40 cellular contexts compared by ENCODE assay signal in the genomic region with DNA sequence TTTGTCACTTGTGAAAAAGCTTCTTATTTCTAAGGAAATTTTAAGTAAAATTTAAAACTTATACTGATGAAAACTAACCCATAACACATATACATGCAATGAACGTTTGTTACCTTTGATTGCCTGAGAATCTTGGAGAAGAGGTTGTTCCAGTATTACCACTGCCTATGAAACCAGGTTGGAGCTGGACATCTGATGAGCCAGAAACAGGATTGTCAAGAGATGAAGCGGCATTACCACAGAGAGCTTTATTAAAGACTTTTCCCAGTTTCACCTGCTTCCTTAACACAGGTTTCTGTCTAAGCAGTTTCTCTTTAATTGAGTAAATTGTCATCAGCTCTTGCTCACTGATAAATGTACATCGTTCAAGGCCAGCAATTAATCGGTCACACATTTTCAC.
"Had no signal": no experiment of that assay in that cellular context is flagged by ENCODE, and none has a peak within 500 bp of the region (broad histone marks: within the 10 kb centered on the region; RNA-seq: fewer than 3 reads in every experiment).

No MANE protein-coding gene starts in this region.

- H3K4me3 ChIP-seq: adrenal gland, ascending aorta, body of pancreas, breast epithelium, cardiac muscle cell had no signal

- H3K4me1 Mint-ChIP-seq: activated naive CD4-positive, alpha-beta T cell treated with anti-CD3 and anti-CD28 coated beads, Interleukin-2, amount 10 ng/mL, durations not matched to agents 7 days and 5 days; activated naive CD4-positive, alpha-beta T cell treated with anti-CD3 and anti-CD28 coated beads, Interleukin-2, amount 50 U/mL, for 24 hours; activated naive CD8-positive, alpha-beta T cell treated with anti-CD3 and anti-CD28 coated beads for 36 hours; activated naive CD8-positive, alpha-beta T cell treated with anti-CD3 and anti-CD28 coated beads, Interleukin-2, amount 10 ng/mL, durations not matched to agents 7 days and 5 days; activated naive CD8-positive, alpha-beta T cell treated with anti-CD3 and anti-CD28 coated beads, Interleukin-2, amount 50 U/mL, for 24 hours; activated T-helper 17 cell treated with anti-CD3 and anti-CD28 coated beads, Interleukin-2, amount 50 U/mL, for 72 hours; brain; central memory CD8-positive, alpha-beta T cell had no signal

- FAIRE-seq: bronchial epithelial cell had no signal

- H3K9me3 Mint-ChIP-seq: activated naive CD4-positive, alpha-beta T cell treated with anti-CD3 and anti-CD28 coated beads for 36 hours; activated naive CD4-positive, alpha-beta T cell treated with anti-CD3 and anti-CD28 coated beads, Interleukin-2, amount 10 ng/mL, durations not matched to agents 7 days and 5 days; activated naive CD4-positive, alpha-beta T cell treated with anti-CD3 and anti-CD28 coated beads, Interleukin-2, amount 50 U/mL, for 24 hours; activated naive CD4-positive, alpha-beta T cell treated with anti-CD3 and anti-CD28 coated beads, Interleukin-2, amount 50 U/mL, for 72 hours; activated naive CD8-positive, alpha-beta T cell treated with anti-CD3 and anti-CD28 coated beads for 36 hours; activated naive CD8-positive, alpha-beta T cell treated with anti-CD3 and anti-CD28 coated beads, Interleukin-2, amount 10 ng/mL, durations not matched to agents 7 days and 5 days; activated naive CD8-positive, alpha-beta T cell treated with anti-CD3 and anti-CD28 coated beads, Interleukin-2, amount 50 U/mL, for 24 hours; activated T-cell treated with anti-CD3 and anti-CD28 coated beads, Interleukin-2, amount 50 U/mL, for 24 hours; activated T-cell treated with anti-CD3 and anti-CD28 coated beads, Interleukin-2, amount 50 U/mL, for 4 hours; activated T-cell treated with anti-CD3 and anti-CD28 coated beads, Interleukin-2, amount 50 U/mL, for 72 hours; activated T-helper 1 cell treated with anti-CD3 and anti-CD28 coated beads, Interleukin-12 subunit alpha, Interleukin-12 subunit beta, Interleukin-2, Interleukin-4 antibody, amounts not matched to agents 30 ng/mL and 10 ng/mL and 1 ng/mL, durations not matched to agents 14 hours and 24 hours and 36 hours; activated T-helper 17 cell treated with anti-CD3 and anti-CD28 coated beads, Interleukin-2, amount 50 U/mL, for 72 hours; activated T-helper 2 cell treated with anti-CD3 and anti-CD28 coated beads, Interferon-gamma antibody, Interleukin-2, Interleukin-4, amounts not matched to agents 10 μg/mL and 5 μg/mL and 100 μg/mL, durations not matched to agents 14 hours and 24 hours and 36 hours; central memory CD8-positive, alpha-beta T cell had no signal

- H3K36me3 Mint-ChIP-seq: activated naive CD4-positive, alpha-beta T cell treated with anti-CD3 and anti-CD28 coated beads, Interleukin-2, amount 10 ng/mL, durations not matched to agents 7 days and 5 days; brain had no signal

- H3K27ac Mint-ChIP-seq: activated naive CD4-positive, alpha-beta T cell treated with anti-CD3 and anti-CD28 coated beads for 36 hours; activated naive CD4-positive, alpha-beta T cell treated with anti-CD3 and anti-CD28 coated beads, Interleukin-2, amount 10 ng/mL, durations not matched to agents 7 days and 5 days; activated naive CD4-positive, alpha-beta T cell treated with anti-CD3 and anti-CD28 coated beads, Interleukin-2, amount 50 U/mL, for 24 hours; activated naive CD4-positive, alpha-beta T cell treated with anti-CD3 and anti-CD28 coated beads, Interleukin-2, amount 50 U/mL, for 72 hours; activated naive CD8-positive, alpha-beta T cell; activated naive CD8-positive, alpha-beta T cell treated with anti-CD3 and anti-CD28 coated beads for 36 hours; activated naive CD8-positive, alpha-beta T cell treated with anti-CD3 and anti-CD28 coated beads, Interleukin-2, amount 10 ng/mL, durations not matched to agents 7 days and 5 days; activated naive CD8-positive, alpha-beta T cell treated with anti-CD3 and anti-CD28 coated beads, Interleukin-2, amount 50 U/mL, for 24 hours; activated T-cell treated with anti-CD3 and anti-CD28 coated beads, Interleukin-2, amount 50 U/mL, for 24 hours; activated T-cell treated with anti-CD3 and anti-CD28 coated beads, Interleukin-2, amount 50 U/mL, for 72 hours; activated T-helper 1 cell treated with anti-CD3 and anti-CD28 coated beads, Interleukin-12 subunit alpha, Interleukin-12 subunit beta, Interleukin-2, Interleukin-4 antibody, amounts not matched to agents 30 ng/mL and 10 ng/mL and 1 ng/mL, durations not matched to agents 14 hours and 24 hours and 36 hours; activated T-helper 17 cell treated with anti-CD3 and anti-CD28 coated beads, Interleukin-2, amount 50 U/mL, for 72 hours; activated T-helper 2 cell treated with anti-CD3 and anti-CD28 coated beads, Interferon-gamma antibody, Interleukin-2, Interleukin-4, amounts not matched to agents 10 μg/mL and 5 μg/mL and 100 μg/mL, durations not matched to agents 14 hours and 24 hours and 36 hours; brain had no signal

- H3K27me3 Mint-ChIP-seq: activated naive CD8-positive, alpha-beta T cell; activated naive CD8-positive, alpha-beta T cell treated with anti-CD3 and anti-CD28 coated beads for 36 hours; activated T-cell treated with anti-CD3 and anti-CD28 coated beads, Interleukin-2, amount 50 U/mL, for 24 hours; activated T-helper 17 cell treated with anti-CD3 and anti-CD28 coated beads, Interleukin-2, amount 50 U/mL, for 72 hours had no signal

- ATAC-seq: activated naive CD4-positive, alpha-beta T cell treated with anti-CD3 and anti-CD28 coated beads, Interleukin-2, amount 50 U/mL, for 72 hours; activated naive CD8-positive, alpha-beta T cell treated with anti-CD3 and anti-CD28 coated beads, Interleukin-2, amount 50 U/mL, for 24 hours; activated T-cell treated with anti-CD3 and anti-CD28 coated beads, Interleukin-2, amount 50 U/mL, for 4 hours; activated T-cell treated with anti-CD3 and anti-CD28 coated beads, Interleukin-2, amount 50 U/mL, for 72 hours; activated T-helper 17 cell treated with anti-CD3 and anti-CD28 coated beads, Interleukin-2, amount 50 U/mL, for 72 hours; body of pancreas had no signal

- H3K4me3 Mint-ChIP-seq: activated naive CD4-positive, alpha-beta T cell treated with anti-CD3 and anti-CD28 coated beads for 36 hours; activated naive CD4-positive, alpha-beta T cell treated with anti-CD3 and anti-CD28 coated beads, Interleukin-2, amount 10 ng/mL, durations not matched to agents 7 days and 5 days; activated naive CD4-positive, alpha-beta T cell treated with anti-CD3 and anti-CD28 coated beads, Interleukin-2, amount 50 U/mL, for 24 hours; activated naive CD8-positive, alpha-beta T cell; activated naive CD8-positive, alpha-beta T cell treated with anti-CD3 and anti-CD28 coated beads for 36 hours; activated naive CD8-positive, alpha-beta T cell treated with anti-CD3 and anti-CD28 coated beads, Interleukin-2, amount 10 ng/mL, durations not matched to agents 7 days and 5 days; activated naive CD8-positive, alpha-beta T cell treated with anti-CD3 and anti-CD28 coated beads, Interleukin-2, amount 50 U/mL, for 24 hours; activated T-cell treated with anti-CD3 and anti-CD28 coated beads, Interleukin-2, amount 50 U/mL, for 24 hours; activated T-cell treated with anti-CD3 and anti-CD28 coated beads, Interleukin-2, amount 50 U/mL, for 4 hours; activated T-cell treated with anti-CD3 and anti-CD28 coated beads, Interleukin-2, amount 50 U/mL, for 72 hours; activated T-helper 1 cell treated with anti-CD3 and anti-CD28 coated beads, Interleukin-12 subunit alpha, Interleukin-12 subunit beta, Interleukin-2, Interleukin-4 antibody, amounts not matched to agents 30 ng/mL and 10 ng/mL and 1 ng/mL, durations not matched to agents 14 hours and 24 hours and 36 hours; activated T-helper 17 cell treated with anti-CD3 and anti-CD28 coated beads, Interleukin-2, amount 50 U/mL, for 72 hours; brain; central memory CD8-positive, alpha-beta T cell had no signal

- DNase-seq: activated effector memory CD4-positive, alpha-beta T cell treated with anti-CD3 and anti-CD28 coated beads, Interleukin-2, amount 50 U/mL, for 16 hours; activated effector memory CD4-positive, alpha-beta T cell treated with Interleukin-2 at 50 U/mL for 16 hours; activated gamma-delta T cell; activated gamma-delta T cell treated with Interleukin-2 at 50 U/mL for 16 hours; activated naive CD4-positive, alpha-beta T cell; activated naive CD4-positive, alpha-beta T cell treated with anti-CD3 and anti-CD28 coated beads for 36 hours; activated naive CD4-positive, alpha-beta T cell treated with anti-CD3 and anti-CD28 coated beads, Interleukin-2, amount 10 ng/mL, durations not matched to agents 7 days and 5 days; activated naive CD4-positive, alpha-beta T cell treated with anti-CD3 and anti-CD28 coated beads, Interleukin-2, amount 50 U/mL, for 16 hours; activated naive CD4-positive, alpha-beta T cell treated with Interleukin-2 at 50 U/mL for 16 hours; activated naive CD8-positive, alpha-beta T cell treated with anti-CD3 and anti-CD28 coated beads for 36 hours; activated naive CD8-positive, alpha-beta T cell treated with anti-CD3 and anti-CD28 coated beads, Interleukin-2, amount 10 ng/mL, durations not matched to agents 7 days and 5 days; activated naive CD8-positive, alpha-beta T cell treated with anti-CD3 and anti-CD28 coated beads, Interleukin-2, amount 50 U/mL, for 24 hours; activated T-cell treated with anti-CD3 and anti-CD28 coated beads for 4 hours; activated T-cell treated with anti-CD3 and anti-CD28 coated beads, Interleukin-2, amount 50 U/mL, for 1 hour; activated T-cell treated with anti-CD3 and anti-CD28 coated beads, Interleukin-2, amount 50 U/mL, for 24 hours; activated T-cell treated with anti-CD3 and anti-CD28 coated beads, Interleukin-2, amount 50 U/mL, for 4 hours; activated T-cell treated with anti-CD3 and anti-CD28 coated beads, Interleukin-2, amount 50 U/mL, for 48 hours; activated T-cell treated with anti-CD3 and anti-CD28 coated beads, Interleukin-2, amount 50 U/mL, for 72 hours; adrenal gland; amniotic stem cell; amygdala; anterior cingulate cortex; aorta; body of pancreas; brain microvascular endothelial cell; caudate nucleus; central memory CD4-positive, alpha-beta T cell; cerebellar nuclear complex had no signal
